In genomic region chr11:101563166-101563565, GRCh38 we compare ENCODE assay signal across 9 cellular contexts. TPM values are rescaled to one million over a fixed set of nuclear protein-coding genes. Genes with fewer than 3 reads are reported as not detected.
"Had no signal": no experiment of that assay in that cellular context is flagged by ENCODE, and none has a peak within 500 bp of the region (broad histone marks: within the 10 kb centered on the region; RNA-seq: fewer than 3 reads in every experiment).

No MANE protein-coding gene starts in this region.

- DNase-seq: H9, HCEC 1CT, KBM-7 had no signal

- FAIRE-seq: H1, H54, HepG2 had no signal

- H2AFZ ChIP-seq: GM23338 had no signal

- H3K4me2 ChIP-seq: GM23338 had no signal

- H3K4me3 ChIP-seq: GM23338 had no signal

RNA-seq across cellular contexts. Expression of gene TRPC6, which starts 20.6 kb away (rescaled TPM):
- total RNA-seq: HepG2, HT-29 had no signal
- polyA plus RNA-seq: HepG2, IgD-negative memory B cell had no signal
